In genomic region chr4:152508386-152508785, GRCh38 we compare ENCODE assay signal across 23 cellular contexts. TPM values are rescaled to one million over a fixed set of nuclear protein-coding genes. Genes with fewer than 3 reads are reported as not detected.
DNase-seq lines count a peak whose midpoint lies in the region; ATAC-seq and TF ChIP-seq lines count a peak whose summit lies in the region.
"Had no signal": no experiment of that assay in that cellular context is flagged by ENCODE, and none has a peak within 500 bp of the region (broad histone marks: within the 10 kb centered on the region; RNA-seq: fewer than 3 reads in every experiment).

No MANE protein-coding gene starts in this region.

- H3K4me1 Mint-ChIP-seq in MCF 10A (ENCODE audit: insufficient read depth, unreplicated experiment), result peaks cover 5% of the 10 kb centered on the region
- peaks cover 29% of the 10 kb centered on the region for H3K4me1 Mint-ChIP-seq in activated CD8-positive, alpha-beta T cell treated with anti-CD3 and anti-CD28 coated beads, Interleukin-2, amount 10 ng/mL, durations not matched to agents 7 days and 5 days (ENCODE audit: low read depth)

- H3K27ac Mint-ChIP-seq in MCF 10A (ENCODE audit: low read depth, unreplicated experiment), result no peak overlapping the region
- no peak overlapping the region for H3K27ac Mint-ChIP-seq in activated CD8-positive, alpha-beta T cell treated with anti-CD3 and anti-CD28 coated beads, Interleukin-2, amount 10 ng/mL, durations not matched to agents 7 days and 5 days
- H3K27ac Mint-ChIP-seq: T-cell had no signal

- no peak overlapping the region for H3K4me3 Mint-ChIP-seq in MCF 10A (ENCODE audit: unreplicated experiment)
- H3K4me3 Mint-ChIP-seq in activated CD8-positive, alpha-beta T cell treated with anti-CD3 and anti-CD28 coated beads, Interleukin-2, amount 10 ng/mL, durations not matched to agents 7 days and 5 days, result no peak overlapping the region
- H3K4me3 Mint-ChIP-seq: T-cell had no signal

- TF ChIP-seq POLR2A in breast epithelium (IDR thresholded peaks at IDR 0.05), result no peak

- intact Hi-C loops in MCF 10A (cut with micrococcal nuclease) (no loop called here), breast epithelium (cut with DNase I; ENCODE audit: low total_unique reads) (no loop called here)

- no peak for TF ChIP-seq CTCF in MCF 10A (IDR thresholded peaks at IDR 0.05; ENCODE audit: unreplicated experiment)
- TF ChIP-seq CTCF in breast epithelium (IDR thresholded peaks at IDR 0.05), result no peak
- TF ChIP-seq CTCF in epithelial cell of esophagus (IDR thresholded peaks at IDR 0.05; ENCODE audit: insufficient read depth, low read depth, low read length, missing control alignments), result no peak
- no peak for TF ChIP-seq CTCF in omental fat pad (IDR thresholded peaks at IDR 0.05)

- POLR2A ChIA-PET in MCF 10A (lab: Yijun Ruan, JAX), result interaction anchor here (1.5 kb wide), 1 partner anchor 16 kb away, joined by 3 read pairs; no protein-coding TSS in a partner anchor
- POLR2A ChIA-PET in activated CD8-positive, alpha-beta T cell treated with anti-CD3 and anti-CD28 coated beads, Interleukin-2, amount 10 ng/mL, durations not matched to agents 7 days and 5 days (lab: Charles Lee), result no interaction called here

- H3K27me3 Mint-ChIP-seq in MCF 10A (ENCODE audit: insufficient read depth, unreplicated experiment), result no peaks in the 10 kb centered on the region
- no peaks in the 10 kb centered on the region for H3K27me3 Mint-ChIP-seq in activated CD8-positive, alpha-beta T cell treated with anti-CD3 and anti-CD28 coated beads, Interleukin-2, amount 10 ng/mL, durations not matched to agents 7 days and 5 days (ENCODE audit: low read depth)
- H3K27me3 Mint-ChIP-seq: CD4-positive, CD25-positive, alpha-beta regulatory T cell; T-cell had no signal

- CTCF ChIA-PET in MCF 10A (lab: Yijun Ruan, JAX), result interaction anchor here (0.6 to 1.3 kb wide), 2 partner anchors 133 to 742 kb away, joined by 3 to 4 read pairs; no protein-coding TSS in a partner anchor
- CTCF ChIA-PET in activated CD8-positive, alpha-beta T cell treated with anti-CD3 and anti-CD28 coated beads, Interleukin-2, amount 10 ng/mL, durations not matched to agents 7 days and 5 days (lab: Charles Lee), result no interaction called here

- H3K4me3 ChIP-seq in breast epithelium, result no peak overlapping the region
- no peak overlapping the region for H3K4me3 ChIP-seq in epithelial cell of esophagus (ENCODE audit: low read length)
- H3K4me3 ChIP-seq: MG63, SJCRH30 had no signal

- H3K27ac ChIP-seq in breast epithelium, result no peak overlapping the region
- H3K27ac ChIP-seq: SJCRH30 had no signal

- H3K27me3 ChIP-seq in breast epithelium, result no peaks in the 10 kb centered on the region
- H3K27me3 ChIP-seq: BE2C, MG63, SJCRH30 had no signal

- H3K9me3 ChIP-seq in breast epithelium, result no peaks in the 10 kb centered on the region
- H3K9me3 ChIP-seq: BE2C, Caco-2, MG63, SJCRH30 had no signal

- H3K4me1 ChIP-seq in breast epithelium, result no peaks in the 10 kb centered on the region
- H3K4me1 ChIP-seq: BE2C, Caco-2, SJCRH30 had no signal

- no peaks in the 10 kb centered on the region for H3K36me3 ChIP-seq in breast epithelium
- H3K36me3 ChIP-seq: BE2C, MG63, SJCRH30 had no signal

- DNase-seq in MCF 10A (ENCODE audit: unreplicated experiment), result peak; percentile 31
- DNase-seq in breast epithelium (ENCODE audit: low spot score in 2 of 2), result no peak
- DNase-seq in NCI-H69 (lab: John Stamatoyannopoulos, UW), result peak; percentile 30
- DNase-seq in epithelial cell of esophagus (ENCODE audit: low read depth), result peak; percentile 59
- DNase-seq in renal cortical epithelial cell (ENCODE audit: low read depth), result peak; percentile 50
- no peak for DNase-seq in omental fat pad (ENCODE audit: low spot score)
- DNase-seq in HPDE6-E6E7 (ENCODE audit: extremely low spot score), result no peak
- no peak for DNase-seq in activated CD8-positive, alpha-beta T cell treated with anti-CD3 and anti-CD28 coated beads, Interleukin-2, amount 10 ng/mL, durations not matched to agents 7 days and 5 days
- DNase-seq: BE2C; Caco-2; CD4-positive, CD25-positive, alpha-beta regulatory T cell; DMS 273 treated with DMSO at 0.1 percent for 48 hours; Kasumi-1; MG63; NCI-H1048; NCI-H1417 treated with DMSO at 0.1 percent for 48 hours; NCI-H187; NCI-H2171; NCI-H446; NCI-H526; SJCRH30; T-cell had no signal

- BruUV-seq in MCF 10A (replicated peaks; lab: Mats Ljungman, UMichigan), result no TSS peak

- peaks cover 7% of the 10 kb centered on the region for H3K36me3 Mint-ChIP-seq in MCF 10A (ENCODE audit: insufficient read depth, unreplicated experiment)
- peaks cover 20% of the 10 kb centered on the region for H3K36me3 Mint-ChIP-seq in activated CD8-positive, alpha-beta T cell treated with anti-CD3 and anti-CD28 coated beads, Interleukin-2, amount 10 ng/mL, durations not matched to agents 7 days and 5 days (ENCODE audit: low read depth)

- H3K9me3 Mint-ChIP-seq in MCF 10A (ENCODE audit: unreplicated experiment), result peaks cover 7% of the 10 kb centered on the region
- no peaks in the 10 kb centered on the region for H3K9me3 Mint-ChIP-seq in activated CD8-positive, alpha-beta T cell treated with anti-CD3 and anti-CD28 coated beads, Interleukin-2, amount 10 ng/mL, durations not matched to agents 7 days and 5 days (ENCODE audit: insufficient read depth)
- H3K9me3 Mint-ChIP-seq: CD4-positive, CD25-positive, alpha-beta regulatory T cell; T-cell had no signal

- no peak for ATAC-seq in omental fat pad (ENCODE audit: low FRiP score)
- no peak for ATAC-seq in activated CD8-positive, alpha-beta T cell treated with anti-CD3 and anti-CD28 coated beads, Interleukin-2, amount 10 ng/mL, durations not matched to agents 7 days and 5 days
- ATAC-seq: Panc1, T-cell had no signal

RNA-seq across cellular contexts. Expression of gene FBXW7, which starts 27.5 kb away (rescaled TPM):
- total RNA-seq in MCF 10A (2022) (35.8 and 40.2 TPM in 2 replicates), breast epithelium (100 to 1,000 TPM in 2 of 3 donors, 10 to 100 TPM in 1; 55.7 to 247 (median 117) TPM), renal cortical epithelial cell (107 and 125 TPM in 2 replicates), omental fat pad (10 to 100 TPM; 44.3 to 62.0 (median 49.9) TPM)
- total RNA-seq in activated CD8-positive, alpha-beta T cell treated with anti-CD3 and anti-CD28 coated beads, Interleukin-2, amount 10 ng/mL, durations not matched to agents 7 days and 5 days, result 10 to 100 TPM; 50.6 to 56.9 TPM

Comparison
In these comparisons a context has a peak if more than half of its experiments do, and no peak if none do; other contexts are left out.
1. DNase-seq: peak in MCF 10A (single experiment), NCI-H69 (single experiment), epithelial cell of esophagus (single experiment) and renal cortical epithelial cell (single experiment); none in breast epithelium (0 of 2), omental fat pad (single experiment), HPDE6-E6E7 (single experiment) and activated CD8-positive, alpha-beta T cell treated with anti-CD3 and anti-CD28 coated beads, Interleukin-2, amount 10 ng/mL, durations not matched to agents 7 days and 5 days (single experiment).